In the genomic region with DNA sequence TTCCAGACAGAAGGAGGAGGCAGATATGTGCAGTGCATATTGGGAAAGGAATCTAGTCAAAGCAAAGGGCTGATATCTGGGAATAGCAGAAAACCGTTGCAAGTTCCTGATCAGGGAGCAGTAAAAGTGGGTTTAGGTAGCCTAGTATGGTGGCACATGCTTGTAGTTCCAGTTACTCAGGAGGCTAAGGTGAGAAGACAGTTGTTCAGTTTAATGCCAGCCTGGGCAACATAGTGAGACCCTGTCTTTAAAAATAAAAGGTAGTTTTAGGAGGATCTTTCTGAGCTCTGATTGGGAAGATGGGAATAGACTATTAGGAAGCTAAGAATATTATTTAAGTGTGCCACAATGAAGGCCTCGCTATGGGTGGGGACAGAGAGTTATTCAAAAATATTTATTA, we compare ENCODE assay signal across 1 cellular context.
TF ChIP-seq lines count a peak whose summit lies in the region.

No MANE protein-coding gene starts in this region.

TF ChIP-seq in GM23338, 12 proteins besides CTCF, POLR2A, EP300 and RAD21 (continued from another document):
- TF ChIP-seq ZNF462 (CRISPR knock-in tag; IDR thresholded peaks at IDR 0.05) = no peak
- no peak for TF ChIP-seq STAT1 (IDR thresholded peaks at IDR 0.05; ENCODE audit: unreplicated experiment)
- no peak for TF ChIP-seq REST (IDR thresholded peaks at IDR 0.05; ENCODE audit: unreplicated experiment)
- TF ChIP-seq EZH2 (IDR thresholded peaks at IDR 0.05; ENCODE audit: low read depth, unreplicated experiment) = no peak
- TF ChIP-seq CREB1 (CRISPR knock-in tag; IDR thresholded peaks at IDR 0.05; ENCODE audit: low read depth) = no peak
